Comparison of ENCODE assay signal across 11 cellular contexts in genomic region chr17:44599298-44600175, GRCh38. TPM values are rescaled to one million over a fixed set of nuclear protein-coding genes. Genes with fewer than 3 reads are reported as not detected.
DNase-seq lines count a peak whose midpoint lies in the region; ATAC-seq and TF ChIP-seq lines count a peak whose summit lies in the region.
"Had no signal": no experiment of that assay in that cellular context is flagged by ENCODE, and none has a peak within 500 bp of the region (broad histone marks: within the 10 kb centered on the region; RNA-seq: fewer than 3 reads in every experiment).

No MANE protein-coding gene starts in this region.

- H4K20me1 ChIP-seq in GM23338 (replicated peaks; ENCODE audit: insufficient read depth): no peaks in the 10 kb centered on the region
- no peaks in the 10 kb centered on the region for H4K20me1 ChIP-seq in SK-N-SH (ENCODE audit: insufficient read depth)

- H3K4me3 ChIP-seq in GM23338 (no peak overlapping the region), SK-N-SH (ENCODE audit: low read depth in 2 of 2, low read length in 1 of 2) (no peak overlapping the region), skeletal muscle tissue (ENCODE audit: low read length in 3 of 3) (no peak overlapping the region), lower leg skin (ENCODE audit: low read depth, poor library complexity, severe bottlenecking) (no peak overlapping the region)

- H3K27ac ChIP-seq in GM23338 (ENCODE audit: low read depth): no peak overlapping the region
- peak overlapping the region; percentile 64 to 73 for H3K27ac ChIP-seq in SK-N-SH (ENCODE audit: low read depth in 2 of 2, low read length in 1 of 2)
- H3K27ac ChIP-seq in skeletal muscle tissue (ENCODE audit: low read depth, low read length): peak overlapping the region; percentile 25

- POLR2A ChIA-PET in SK-N-SH (lab: Yijun Ruan, JAX): no interaction called here

- H3K9me2 ChIP-seq in GM23338 (ENCODE audit: insufficient read depth) (no peaks in the 10 kb centered on the region), SK-N-SH (no peaks in the 10 kb centered on the region)

- 38% methylated on average over 9 of the region's 9 CpGs for WGBS in SK-N-SH (ENCODE audit: low lambda C conversion rate)
- 59 to 70% methylated on average over 8 to 9 of the region's 9 CpGs for WGBS in lower leg skin, 2 donors

- H3F3A ChIP-seq in GM23338 (replicated peaks; ENCODE audit: low read depth) (no peaks in the 10 kb centered on the region), SK-N-SH (replicated peaks; ENCODE audit: insufficient read depth) (peaks cover 6% of the 10 kb centered on the region)

- H3K27me3 ChIP-seq in GM23338 (ENCODE audit: insufficient read depth) (no peaks in the 10 kb centered on the region), SK-N-SH (ENCODE audit: insufficient read depth) (no peaks in the 10 kb centered on the region), skeletal muscle tissue (ENCODE audit: control insufficient read depth in 3 of 3, insufficient read depth in 3 of 3, low read length in 3 of 3) (peaks cover 9 to 23% (median 12%) of the 10 kb centered on the region in 3 donors)

- intact Hi-C loops in left ventricle myocardium superior (cut with micrococcal nuclease): no loop called here
- intact Hi-C loops in lower leg skin (cut with DNase I; ENCODE audit: low total_unique reads): no loop called here

- H3K27ac Mint-ChIP-seq in GM23338: peak overlapping the region; percentile 12; the same call in 1 of the 2 replicates
- H3K27ac Mint-ChIP-seq in activated naive CD4-positive, alpha-beta T cell treated with anti-CD3 and anti-CD28 coated beads, Interleukin-2, amount 10 ng/mL, durations not matched to agents 7 days and 5 days: no peak overlapping the region
- H3K27ac Mint-ChIP-seq: natural killer cell treated with Interleukin-12 subunit alpha and Interleukin-12 subunit beta and Interleukin-15 and Interleukin-18, amount 100 ng/mL, for 72 hours had no signal

- H3K4me3 Mint-ChIP-seq in GM23338: no peak overlapping the region; the same call in 2 of the 3 replicates
- no peak overlapping the region for H3K4me3 Mint-ChIP-seq in activated naive CD4-positive, alpha-beta T cell treated with anti-CD3 and anti-CD28 coated beads, Interleukin-2, amount 10 ng/mL, durations not matched to agents 7 days and 5 days
- H3K4me3 Mint-ChIP-seq: natural killer cell treated with Interleukin-12 subunit alpha and Interleukin-12 subunit beta and Interleukin-15 and Interleukin-18, amount 100 ng/mL, for 72 hours had no signal

- DNase-seq in GM23338 (ENCODE audit: low spot score) (peak; percentile 44), SK-N-SH (no peak), left ventricle myocardium superior (no peak), lower leg skin (ENCODE audit: low spot score in 2 of 2) (no peak), NCI-H1105 (lab: John Stamatoyannopoulos, UW) (no peak)
- DNase-seq in activated naive CD4-positive, alpha-beta T cell treated with anti-CD3 and anti-CD28 coated beads, Interleukin-2, amount 10 ng/mL, durations not matched to agents 7 days and 5 days: no peak
- DNase-seq: activated gamma-delta T cell, NCI-H1694 had no signal

- CTCF ChIA-PET in SK-N-SH (lab: Yijun Ruan, JAX): no interaction called here
- CTCF ChIA-PET in activated naive CD4-positive, alpha-beta T cell treated with anti-CD3 and anti-CD28 coated beads, Interleukin-2, amount 10 ng/mL, durations not matched to agents 7 days and 5 days (lab: Charles Lee): no interaction called here

- no peaks in the 10 kb centered on the region for H3K36me3 Mint-ChIP-seq in GM23338 (ENCODE audit: low read depth)
- H3K36me3 Mint-ChIP-seq in activated naive CD4-positive, alpha-beta T cell treated with anti-CD3 and anti-CD28 coated beads, Interleukin-2, amount 10 ng/mL, durations not matched to agents 7 days and 5 days: no peaks in the 10 kb centered on the region
- H3K36me3 Mint-ChIP-seq: natural killer cell treated with Interleukin-12 subunit alpha and Interleukin-12 subunit beta and Interleukin-15 and Interleukin-18, amount 100 ng/mL, for 72 hours had no signal

- H3K36me3 ChIP-seq in GM23338 (ENCODE audit: insufficient read depth) (no peaks in the 10 kb centered on the region), SK-N-SH (replicated peaks in 1 of 2; ENCODE audit: control insufficient read depth in 1 of 2, insufficient read depth in 2 of 2, low read length in 1 of 2) (no peaks in the 10 kb centered on the region), skeletal muscle tissue (ENCODE audit: control insufficient read depth in 3 of 3, insufficient read depth in 3 of 3, low read length in 3 of 3) (no peaks in the 10 kb centered on the region)

- TF ChIP-seq CTCF in GM23338 (conservative IDR thresholded peaks at IDR 0.05; ENCODE audit: low read depth in 2 of 2): no peak
- no peak for TF ChIP-seq CTCF in SK-N-SH (IDR thresholded peaks at IDR 0.05)
- TF ChIP-seq CTCF in lower leg skin (IDR thresholded peaks at IDR 0.05): no peak

- ATAC-seq in GM23338 (peak; percentile 67), left ventricle myocardium superior (peak; percentile 32), HG03108 (IDR thresholded peaks at IDR 0.05; ENCODE audit: unreplicated experiment) (no peak)

- H3K4me1 ChIP-seq in GM23338 (ENCODE audit: insufficient read depth) (peaks cover 12% of the 10 kb centered on the region; the same call in 1 of the 2 replicates), SK-N-SH (ENCODE audit: control insufficient read depth in 1 of 2, insufficient read depth in 2 of 2, low read depth in 1 of 2, low read length in 1 of 2) (peaks cover 10 to 21% of the 10 kb centered on the region in 2 experiments; a peak in 2 of 4 replicates), skeletal muscle tissue (ENCODE audit: control insufficient read depth in 3 of 3, insufficient read depth in 3 of 3, low read length in 3 of 3) (no peaks in the 10 kb centered on the region)

- peaks cover 12% of the 10 kb centered on the region for H3K27me3 Mint-ChIP-seq in GM23338 (ENCODE audit: insufficient read depth, low read depth, poor library complexity)
- H3K27me3 Mint-ChIP-seq in activated naive CD4-positive, alpha-beta T cell treated with anti-CD3 and anti-CD28 coated beads, Interleukin-2, amount 10 ng/mL, durations not matched to agents 7 days and 5 days: peaks cover 49% of the 10 kb centered on the region

- no peaks in the 10 kb centered on the region for H3K79me2 ChIP-seq in GM23338 (replicated peaks; ENCODE audit: insufficient read depth)
- no peaks in the 10 kb centered on the region for H3K79me2 ChIP-seq in SK-N-SH (ENCODE audit: insufficient read depth)

- H3K9ac ChIP-seq in SK-N-SH (no peak overlapping the region), skeletal muscle tissue (ENCODE audit: low read depth in 1 of 3, low read length in 3 of 3) (no peak overlapping the region)

- no peak for TF ChIP-seq RAD21 in SK-N-SH (IDR thresholded peaks at IDR 0.05; ENCODE audit: low read length)

- no peaks in the 10 kb centered on the region for H3K9me3 ChIP-seq in SK-N-SH
- no peaks in the 10 kb centered on the region for H3K9me3 ChIP-seq in skeletal muscle tissue (ENCODE audit: control insufficient read depth in 3 of 3, low read length in 3 of 3)

- no peak for TF ChIP-seq EP300 in SK-N-SH (IDR thresholded peaks at IDR 0.05; ENCODE audit: borderline replicate concordance in 1 of 2, low read depth in 1 of 2, low read length in 1 of 2)

- no peaks in the 10 kb centered on the region for H3K9me3 Mint-ChIP-seq in GM23338
- no peaks in the 10 kb centered on the region for H3K9me3 Mint-ChIP-seq in activated naive CD4-positive, alpha-beta T cell treated with anti-CD3 and anti-CD28 coated beads, Interleukin-2, amount 10 ng/mL, durations not matched to agents 7 days and 5 days
- H3K9me3 Mint-ChIP-seq: natural killer cell treated with Interleukin-12 subunit alpha and Interleukin-12 subunit beta and Interleukin-15 and Interleukin-18, amount 100 ng/mL, for 72 hours had no signal

- peaks cover 20% of the 10 kb centered on the region for H3K4me1 Mint-ChIP-seq in GM23338
- no peaks in the 10 kb centered on the region for H3K4me1 Mint-ChIP-seq in activated naive CD4-positive, alpha-beta T cell treated with anti-CD3 and anti-CD28 coated beads, Interleukin-2, amount 10 ng/mL, durations not matched to agents 7 days and 5 days

- TF ChIP-seq POLR2A in lower leg skin (IDR thresholded peaks at IDR 0.05): no peak

- H3K4me2 ChIP-seq in GM23338 (peak overlapping the region; percentile 66; the same call in 1 of the 2 replicates), SK-N-SH (peak overlapping the region; percentile 70; the same call in 1 of the 2 replicates)

- peak overlapping the region; percentile 67 for H2AFZ ChIP-seq in GM23338
- H2AFZ ChIP-seq in SK-N-SH (ENCODE audit: low read depth): peak overlapping the region; percentile 71; the same call in 1 of the 2 replicates

TF ChIP-seq in SK-N-SH, 30 proteins besides CTCF, POLR2A, EP300 and RAD21 (continues in another document):
- peak; percentile 32; the same call in 1 of the 2 replicates for TF ChIP-seq MAX (IDR thresholded peaks at IDR 0.05; ENCODE audit: low read depth)
- no peak for TF ChIP-seq YY1 (IDR thresholded peaks at IDR 0.05; ENCODE audit: low read depth)
- TF ChIP-seq TEAD4 (IDR thresholded peaks at IDR 0.05; ENCODE audit: borderline replicate concordance, insufficient read depth): no peak
- TF ChIP-seq EZH2phosphoT487 (IDR thresholded peaks at IDR 0.05; ENCODE audit: borderline replicate concordance, low read depth): no peak
- peak; percentile 77; the same call in 1 of the 2 replicates for TF ChIP-seq FOSL2 (IDR thresholded peaks at IDR 0.05; ENCODE audit: borderline replicate concordance, low read depth)
- no peak for TF ChIP-seq FOXJ3 (CRISPR knock-in tag; IDR thresholded peaks at IDR 0.05)
- peak; percentile 68; the same call in 1 of the 2 replicates for TF ChIP-seq TCF12 (IDR thresholded peaks at IDR 0.05)
- TF ChIP-seq SMC3 (IDR thresholded peaks at IDR 0.05; ENCODE audit: low read depth, low read length): no peak

RNA-seq across cellular contexts. Expression of gene FZD2, which starts 42.3 kb away (rescaled TPM):
- total RNA-seq in GM23338 (2014; rRNA removed; shearing (Covaris generic)): 7.6 and 14.8 TPM in 2 replicates
- polyA plus RNA-seq in GM23338 (2016; fragmentation: Nextera tagmentation; extraction: Ambion mirVana): 6.1 and 6.2 TPM in 2 replicates
- 28.9 and 35.1 TPM in 2 replicates for polyA plus RNA-seq in SK-N-SH (2012; rRNA removed)
- 12.4 and 23.5 TPM in 2 replicates for polyA plus RNA-seq in SK-N-SH (2012; cell fraction: cytosol; rRNA removed)
- polyA plus RNA-seq in SK-N-SH (2012; cell fraction: nucleus; rRNA removed): 17.0 and 19.2 TPM in 2 replicates
- 3.1 TPM for total RNA-seq in left ventricle myocardium superior
- 8.9 TPM for total RNA-seq in skeletal muscle tissue
- 1 to 10 TPM in 2 of 4 donors, under 1 TPM in 2; 0.49 to 1.8 (median 0.89) TPM for total RNA-seq in lower leg skin

RNA-seq across cellular contexts. Expression of gene MEIOC, which starts 56.7 kb away (rescaled TPM):
- 17.2 and 23.8 TPM in 2 replicates for total RNA-seq in GM23338 (2014; rRNA removed; shearing (Covaris generic))
- 2.1 and 3.2 TPM in 2 replicates for polyA plus RNA-seq in GM23338 (2016; fragmentation: Nextera tagmentation; extraction: Ambion mirVana)
- polyA plus RNA-seq in SK-N-SH (2012; rRNA removed): 1.2 and 1.3 TPM in 2 replicates
- 1.8 and 2.2 TPM in 2 replicates for polyA plus RNA-seq in SK-N-SH (2012; cell fraction: cytosol; rRNA removed)
- polyA plus RNA-seq in SK-N-SH (2012; cell fraction: nucleus; rRNA removed): 1.3 and 1.6 TPM in 2 replicates
- not detected for total RNA-seq in left ventricle myocardium superior
- 0.52 TPM for total RNA-seq in skeletal muscle tissue
- total RNA-seq in lower leg skin: under 1 TPM in 1 of 4 donors, not detected in 3; 0.17 TPM

Comparison
In these comparisons a context has a peak if more than half of its experiments do, and no peak if none do; other contexts are left out.
1. RNA of gene MEIOC, which starts 56.7 kb away (total RNA-seq): 17.2 to 23.8 TPM in GM23338; 0.52 TPM in skeletal muscle tissue (single experiment), not detected in left ventricle myocardium superior (single experiment) and 0.17 TPM in lower leg skin; every median in the first group is over 10 times any median in the second.